ENCODE assay signal across 8 cellular contexts in the genomic region with DNA sequence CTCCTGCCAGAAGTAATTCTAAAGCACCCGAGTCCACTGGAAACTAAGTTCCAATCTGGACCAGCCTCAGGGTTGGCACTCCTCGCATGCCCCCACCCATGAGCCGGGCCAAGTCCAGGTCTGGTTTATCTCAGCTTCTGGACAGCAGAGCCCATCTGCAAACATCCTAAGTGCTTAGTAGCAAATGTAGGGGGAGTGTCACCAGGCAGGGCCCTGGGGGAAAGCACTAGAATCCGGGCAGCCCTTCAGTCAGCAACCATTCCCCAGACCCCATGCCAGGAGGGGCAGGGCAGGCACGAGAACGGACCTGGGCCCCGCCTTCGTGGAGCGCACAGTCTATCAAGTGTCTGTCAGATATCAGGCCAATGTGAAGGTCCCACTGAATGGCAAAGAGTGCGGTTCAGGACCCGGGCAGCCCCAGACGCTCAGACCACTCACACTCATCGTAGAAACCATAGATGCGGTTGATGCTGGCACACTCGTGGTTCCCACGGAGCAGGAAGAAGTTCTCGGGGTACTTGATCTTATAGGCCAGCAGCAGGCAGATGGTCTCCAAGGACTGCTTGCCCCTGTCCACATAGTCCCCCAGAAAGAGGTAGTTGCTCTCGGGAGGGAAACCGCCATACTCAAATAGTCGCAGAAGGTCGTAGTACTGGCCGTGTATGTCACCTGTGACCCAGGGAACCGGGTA. TPM values are rescaled to one million over a fixed set of nuclear protein-coding genes. Genes with fewer than 3 reads are reported as not detected.
DNase-seq lines count a peak whose midpoint lies in the region; ATAC-seq and TF ChIP-seq lines count a peak whose summit lies in the region.

No MANE protein-coding gene starts in this region.

- DNase-seq in GM12865 (ENCODE audit: low read depth): no peak
- DNase-seq in foreskin fibroblast: no peak
- DNase-seq in retinal pigment epithelial cell (ENCODE audit: low read depth): no peak
- no peak for DNase-seq in A172 (ENCODE audit: low spot score)
- DNase-seq in GM10248 (ENCODE audit: extremely low spot score): no peak
- no peak for DNase-seq in retina

- TF ChIP-seq CTCF in GM12865 (IDR thresholded peaks at IDR 0.05; ENCODE audit: insufficient read depth, low read depth, low read length, missing control alignments): no peak
- TF ChIP-seq CTCF in WI38 (IDR thresholded peaks at IDR 0.05; ENCODE audit: low read depth, low read length): no peak
- no peak for TF ChIP-seq CTCF in foreskin fibroblast (IDR thresholded peaks at IDR 0.05; ENCODE audit: low read depth, low read length)
- TF ChIP-seq CTCF in retinal pigment epithelial cell (conservative IDR thresholded peaks at IDR 0.05; ENCODE audit: low read depth, low read length): no peak
- no peak for TF ChIP-seq CTCF in GM10248 (IDR thresholded peaks at IDR 0.05; ENCODE audit: control extremely low read depth, extremely low read depth, low read depth, missing control alignments)

- POLR2A ChIA-PET in GM10248 (lab: Yijun Ruan, JAX): interaction anchor here (1.7 kb wide), 1 partner anchor 9 kb away, joined by 22 read pairs; the partner anchor contains the start of gene RAD9A

- H3K4me3 ChIP-seq in GM12865 (ENCODE audit: low read depth, low read length): peak overlapping the region; percentile 91
- peak overlapping the region; percentile 95 for H3K4me3 ChIP-seq in WI38 (ENCODE audit: low read depth, low read length)
- H3K4me3 ChIP-seq in foreskin fibroblast (ENCODE audit: low read depth in 1 of 2, low read length in 2 of 2): peak overlapping the region; percentile 90 to 98
- H3K4me3 ChIP-seq in retinal pigment epithelial cell (ENCODE audit: low read length): peak overlapping the region; percentile 85

- CTCF ChIA-PET in GM10248 (lab: Yijun Ruan, JAX): interaction anchor here (1.2 to 42.5 kb wide), 20 partner anchors 8 to 215 kb away, joined by 3 to 1573 read pairs (median 8); partner anchors contain the start of genes AIP, CDK2AP2, CLCF1 and PITPNM1

- ATAC-seq in HG03521 (IDR thresholded peaks at IDR 0.05; ENCODE audit: unreplicated experiment): no peak

RNA-seq across cellular contexts. Expression of gene PPP1CA, which starts 1.3 kb away (rescaled TPM):
- total RNA-seq in A172 (2014; rRNA removed; shearing (Covaris generic)): 192 and 217 TPM in 2 replicates

RNA-seq across cellular contexts. Expression of gene TBC1D10C, which starts 3.5 kb away (rescaled TPM):
- total RNA-seq in A172 (2014; rRNA removed; shearing (Covaris generic)): not detected in 2 replicates

RNA-seq across cellular contexts. Expression of gene RAD9A, which starts 8.6 kb away (rescaled TPM):
- total RNA-seq in A172 (2014; rRNA removed; shearing (Covaris generic)): 6.2 and 15.0 TPM in 2 replicates

RNA-seq across cellular contexts. Expression of gene CARNS1, which starts 15.1 kb away (rescaled TPM):
- 0.05 TPM in 1 of 2 replicates, not detected in the other for total RNA-seq in A172 (2014; rRNA removed; shearing (Covaris generic))

RNA-seq across cellular contexts. Expression of gene CLCF1, which starts 27.0 kb away (rescaled TPM):
- total RNA-seq in A172 (2014; rRNA removed; shearing (Covaris generic)): 7.5 and 8.1 TPM in 2 replicates
